ENCODE assay signal across 1 cellular context in the genomic region with DNA sequence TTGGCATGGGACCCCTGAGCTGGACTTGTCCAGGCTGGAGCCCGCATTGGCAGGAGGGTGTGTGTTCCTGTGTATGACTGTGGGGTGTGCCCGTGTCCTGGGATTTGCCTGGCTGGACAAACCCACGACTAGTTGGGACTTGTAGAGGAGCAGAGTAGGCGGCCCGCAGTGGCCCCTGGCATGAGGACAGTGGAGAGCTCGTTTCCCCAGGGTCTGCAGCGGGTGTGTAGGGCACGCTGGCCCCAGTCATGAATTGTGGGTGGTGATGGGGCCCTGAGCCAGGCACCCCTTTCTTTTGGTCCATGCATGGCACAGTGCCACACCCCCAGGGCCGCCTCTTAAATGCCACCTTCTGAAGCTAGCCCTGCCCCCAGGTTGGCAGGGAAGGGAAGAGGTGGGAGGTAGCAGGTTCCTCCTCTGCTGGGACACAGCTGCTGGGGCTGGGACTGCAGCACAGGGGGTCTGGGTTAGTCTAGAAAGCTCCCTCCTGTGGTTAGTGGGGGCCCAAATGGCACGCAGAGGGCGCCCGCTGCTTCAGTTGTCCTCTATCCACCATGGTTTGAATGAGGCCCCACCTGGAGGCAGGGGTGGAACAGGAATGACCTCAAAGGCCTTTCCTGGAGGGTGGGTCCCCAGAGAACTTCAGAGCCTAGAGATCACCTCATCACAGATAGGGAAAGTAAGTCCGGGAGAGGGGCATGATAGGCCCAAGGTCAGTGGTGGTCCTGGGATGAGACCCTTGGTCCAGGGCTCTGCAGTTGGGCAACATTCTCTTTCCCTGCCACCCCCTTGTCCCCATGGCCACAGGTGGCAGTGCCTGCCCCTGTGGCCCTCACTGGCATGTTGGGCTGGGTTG.
A peak's percentile ranks its signal among the peaks of the same experiment; 100 is the strongest.
TF ChIP-seq lines count a peak whose summit lies in the region.

No MANE protein-coding gene starts in this region.

TF ChIP-seq in HEK293, 187 proteins besides CTCF, POLR2A, EP300 and RAD21:
- peak; percentile 76 for TF ChIP-seq ZIC2 (tag by site-specific recombination; IDR thresholded peaks at IDR 0.05)
- TF ChIP-seq, protein P1, sequence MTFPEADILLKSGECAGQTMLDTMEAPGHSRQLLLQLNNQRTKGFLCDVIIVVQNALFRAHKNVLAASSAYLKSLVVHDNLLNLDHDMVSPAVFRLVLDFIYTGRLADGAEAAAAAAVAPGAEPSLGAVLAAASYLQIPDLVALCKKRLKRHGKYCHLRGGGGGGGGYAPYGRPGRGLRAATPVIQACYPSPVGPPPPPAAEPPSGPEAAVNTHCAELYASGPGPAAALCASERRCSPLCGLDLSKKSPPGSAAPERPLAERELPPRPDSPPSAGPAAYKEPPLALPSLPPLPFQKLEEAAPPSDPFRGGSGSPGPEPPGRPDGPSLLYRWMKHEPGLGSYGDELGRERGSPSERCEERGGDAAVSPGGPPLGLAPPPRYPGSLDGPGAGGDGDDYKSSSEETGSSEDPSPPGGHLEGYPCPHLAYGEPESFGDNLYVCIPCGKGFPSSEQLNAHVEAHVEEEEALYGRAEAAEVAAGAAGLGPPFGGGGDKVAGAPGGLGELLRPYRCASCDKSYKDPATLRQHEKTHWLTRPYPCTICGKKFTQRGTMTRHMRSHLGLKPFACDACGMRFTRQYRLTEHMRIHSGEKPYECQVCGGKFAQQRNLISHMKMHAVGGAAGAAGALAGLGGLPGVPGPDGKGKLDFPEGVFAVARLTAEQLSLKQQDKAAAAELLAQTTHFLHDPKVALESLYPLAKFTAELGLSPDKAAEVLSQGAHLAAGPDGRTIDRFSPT (tag by site-specific recombination; IDR thresholded peaks at IDR 0.05): peak; percentile 46; the same call in 1 of the 2 replicates
- no peak for TF ChIP-seq ZFP41 (tag by site-specific recombination; IDR thresholded peaks at IDR 0.05; ENCODE audit: borderline replicate concordance)
- peak; percentile 79 for TF ChIP-seq ZFHX2 (tag by site-specific recombination; conservative IDR thresholded peaks at IDR 0.05)
- peak; percentile 60 for TF ChIP-seq EGR2 (tag by site-specific recombination; IDR thresholded peaks at IDR 0.05; ENCODE audit: low read depth)
- peak; percentile 72 for TF ChIP-seq GLIS1 (tag by site-specific recombination; IDR thresholded peaks at IDR 0.05)
- TF ChIP-seq, protein P2, sequence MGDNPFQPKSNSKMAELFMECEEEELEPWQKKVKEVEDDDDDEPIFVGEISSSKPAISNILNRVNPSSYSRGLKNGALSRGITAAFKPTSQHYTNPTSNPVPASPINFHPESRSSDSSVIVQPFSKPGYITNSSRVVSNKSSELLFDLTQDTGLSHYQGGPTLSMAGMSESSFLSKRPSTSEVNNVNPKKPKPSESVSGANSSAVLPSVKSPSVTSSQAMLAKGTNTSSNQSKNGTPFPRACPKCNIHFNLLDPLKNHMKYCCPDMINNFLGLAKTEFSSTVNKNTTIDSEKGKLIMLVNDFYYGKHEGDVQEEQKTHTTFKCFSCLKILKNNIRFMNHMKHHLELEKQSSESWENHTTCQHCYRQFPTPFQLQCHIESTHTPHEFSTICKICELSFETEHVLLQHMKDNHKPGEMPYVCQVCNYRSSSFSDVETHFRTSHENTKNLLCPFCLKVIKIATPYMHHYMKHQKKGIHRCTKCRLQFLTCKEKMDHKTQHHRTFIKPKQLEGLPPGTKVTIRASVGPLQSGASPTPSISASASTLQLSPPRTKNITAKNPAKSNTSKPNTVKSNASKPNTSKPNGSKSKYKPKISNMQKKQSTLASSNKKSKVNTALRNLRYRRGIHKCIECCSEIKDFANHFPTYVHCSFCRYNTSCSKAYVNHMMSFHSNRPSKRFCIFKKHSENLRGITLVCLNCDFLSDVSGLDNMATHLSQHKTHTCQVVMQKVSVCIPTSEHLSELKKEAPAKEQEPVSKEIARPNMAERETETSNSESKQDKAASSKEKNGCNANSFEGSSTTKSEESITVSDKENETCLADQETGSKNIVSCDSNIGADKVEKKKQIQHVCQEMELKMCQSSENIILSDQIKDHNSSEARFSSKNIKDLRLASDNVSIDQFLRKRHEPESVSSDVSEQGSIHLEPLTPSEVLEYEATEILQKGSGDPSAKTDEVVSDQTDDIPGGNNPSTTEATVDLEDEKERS (tag by site-specific recombination; IDR thresholded peaks at IDR 0.05): no peak
- no peak for TF ChIP-seq ZNF629 (tag by site-specific recombination; IDR thresholded peaks at IDR 0.05)
- no peak for TF ChIP-seq ZNF660 (tag by site-specific recombination; IDR thresholded peaks at IDR 0.05)
- peak; percentile 42; the same call in 1 of the 2 replicates for TF ChIP-seq SCRT2 (tag by site-specific recombination; IDR thresholded peaks at IDR 0.05)
- TF ChIP-seq ZNF514 (tag by site-specific recombination; IDR thresholded peaks at IDR 0.05): no peak
TF ChIP-seq in HEK293: peak in this region for 6.
